In the genomic region with DNA sequence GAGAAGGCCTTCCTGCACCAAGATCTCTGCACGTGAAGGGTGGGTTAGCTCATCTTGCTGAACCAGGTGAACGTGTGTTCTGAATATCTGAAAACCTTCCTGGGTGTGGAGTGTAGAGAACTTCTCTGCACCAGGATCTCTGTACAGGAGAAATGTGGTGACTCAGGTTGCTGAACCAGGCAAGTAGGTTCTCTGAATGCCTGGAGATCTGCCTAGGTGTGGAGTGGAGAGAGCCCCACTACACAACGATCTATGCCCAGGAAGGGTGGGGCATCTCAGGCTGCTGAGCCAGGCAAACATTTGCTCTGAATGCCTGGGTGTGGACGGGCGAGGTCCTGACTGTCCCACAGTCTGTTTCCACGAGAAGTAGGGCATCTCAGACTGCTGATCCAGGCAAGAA, we compare ENCODE assay signal across 18 cellular contexts.
DNase-seq lines count a peak whose midpoint lies in the region; ATAC-seq and TF ChIP-seq lines count a peak whose summit lies in the region.
"Had no signal": no experiment of that assay in that cellular context is flagged by ENCODE, and none has a peak within 500 bp of the region (broad histone marks: within the 10 kb centered on the region; RNA-seq: fewer than 3 reads in every experiment).

No MANE protein-coding gene starts in this region.

- no peaks in the 10 kb centered on the region for H3K4me1 Mint-ChIP-seq in stimulated activated naive B cell treated with anti-CD40 and anti-IgM and Interleukin-4, amounts not matched to agents 10 μg/mL and 1 μg/mL and 100 μg/mL, for 72 hours
- H3K4me1 Mint-ChIP-seq: activated CD4-positive, alpha-beta T cell treated with anti-CD3 and anti-CD28 coated beads for 36 hours; activated CD8-positive, alpha-beta memory T cell treated with anti-CD3 and anti-CD28 coated beads, Interleukin-2, amount 10 ng/mL, durations not matched to agents 7 days and 5 days; activated naive CD8-positive, alpha-beta T cell treated with anti-CD3 and anti-CD28 coated beads, Interleukin-2, amount 10 ng/mL, durations not matched to agents 7 days and 5 days; brain; natural killer cell had no signal

- H3K4me3 ChIP-seq in OCI-LY3 (ENCODE audit: low read length) (no peak overlapping the region), SJCRH30 (no peak overlapping the region), foreskin fibroblast (ENCODE audit: low read depth in 1 of 2, low read length in 2 of 2) (no peak overlapping the region)
- H3K4me3 ChIP-seq: BLaER1 treated with 17β-estradiol and CSF1 and Interleukin-3, amounts not matched to agents 10 nM and 100 nM; colonic mucosa; stomach had no signal

- no peaks in the 10 kb centered on the region for H3K9me3 Mint-ChIP-seq in stimulated activated naive B cell treated with anti-CD40 and anti-IgM and Interleukin-4, amounts not matched to agents 10 μg/mL and 1 μg/mL and 100 μg/mL, for 72 hours
- H3K9me3 Mint-ChIP-seq: activated naive CD8-positive, alpha-beta T cell treated with anti-CD3 and anti-CD28 coated beads, Interleukin-2, amount 10 ng/mL, durations not matched to agents 7 days and 5 days; brain had no signal

- H3K27ac ChIP-seq in OCI-LY3 (ENCODE audit: low read length) = no peak overlapping the region
- no peak overlapping the region for H3K27ac ChIP-seq in SJCRH30
- H3K27ac ChIP-seq: BLaER1 treated with 17β-estradiol and CSF1 and Interleukin-3, amounts not matched to agents 10 nM and 100 nM; colonic mucosa; stomach had no signal

- H2AFZ ChIP-seq in OCI-LY3 (ENCODE audit: low read depth, low read length) = peak overlapping the region; percentile 74

- H3K79me2 ChIP-seq in OCI-LY3 (ENCODE audit: low read length) = no peaks in the 10 kb centered on the region

- H3K4me2 ChIP-seq in OCI-LY3 (ENCODE audit: low read length) = no peak overlapping the region
- H3K4me2 ChIP-seq: BLaER1 treated with 17β-estradiol and CSF1 and Interleukin-3, amounts not matched to agents 10 nM and 100 nM had no signal

- H3K27me3 Mint-ChIP-seq in stimulated activated naive B cell treated with anti-CD40 and anti-IgM and Interleukin-4, amounts not matched to agents 10 μg/mL and 1 μg/mL and 100 μg/mL, for 72 hours = no peaks in the 10 kb centered on the region
- H3K27me3 Mint-ChIP-seq: activated CD4-positive, alpha-beta T cell treated with anti-CD3 and anti-CD28 coated beads for 36 hours; activated CD8-positive, alpha-beta memory T cell treated with anti-CD3 and anti-CD28 coated beads, Interleukin-2, amount 10 ng/mL, durations not matched to agents 7 days and 5 days; activated naive CD8-positive, alpha-beta T cell treated with anti-CD3 and anti-CD28 coated beads, Interleukin-2, amount 10 ng/mL, durations not matched to agents 7 days and 5 days had no signal

- no peak overlapping the region for H3K27ac Mint-ChIP-seq in stimulated activated naive B cell treated with anti-CD40 and anti-IgM and Interleukin-4, amounts not matched to agents 10 μg/mL and 1 μg/mL and 100 μg/mL, for 72 hours
- H3K27ac Mint-ChIP-seq: activated CD4-positive, alpha-beta T cell treated with anti-CD3 and anti-CD28 coated beads for 36 hours; activated CD8-positive, alpha-beta memory T cell treated with anti-CD3 and anti-CD28 coated beads, Interleukin-2, amount 10 ng/mL, durations not matched to agents 7 days and 5 days; activated naive CD8-positive, alpha-beta T cell treated with anti-CD3 and anti-CD28 coated beads, Interleukin-2, amount 10 ng/mL, durations not matched to agents 7 days and 5 days; brain; natural killer cell had no signal

- TF ChIP-seq CTCF in OCI-LY3 (IDR thresholded peaks at IDR 0.05; ENCODE audit: low read depth, low read length) (no peak), foreskin fibroblast (IDR thresholded peaks at IDR 0.05; ENCODE audit: low read depth, low read length) (no peak)

- no peaks in the 10 kb centered on the region for H3K9me3 ChIP-seq in OCI-LY3 (ENCODE audit: insufficient read depth, low read length)
- no peaks in the 10 kb centered on the region for H3K9me3 ChIP-seq in SJCRH30 (replicated peaks)
- H3K9me3 ChIP-seq: BLaER1 treated with 17β-estradiol and CSF1 and Interleukin-3, amounts not matched to agents 10 nM and 100 nM; colonic mucosa; stomach had no signal

- peak; percentile 1 for DNase-seq in ELF-1 (ENCODE audit: low read depth, low spot score)
- DNase-seq in left lobe of liver (ENCODE audit: low spot score) = no peak
- DNase-seq in SJCRH30 = no peak
- no peak for DNase-seq in foreskin fibroblast
- DNase-seq in stimulated activated naive B cell treated with anti-CD40 and anti-IgM and Interleukin-4, amounts not matched to agents 10 μg/mL and 1 μg/mL and 100 μg/mL, for 72 hours = no peak
- no peak for DNase-seq in NCI-H2227 treated with DMSO at 0.1 percent for 48 hours (lab: John Stamatoyannopoulos, UW)
- DNase-seq: activated naive CD8-positive, alpha-beta T cell treated with anti-CD3 and anti-CD28 coated beads, Interleukin-2, amount 10 ng/mL, durations not matched to agents 7 days and 5 days; GF-D8; natural killer cell; stimulated activated CD4-positive, alpha-beta T cell treated with anti-CD3 and anti-CD28 coated beads, Interleukin-2, amount 100 ng/mL, for 48 hours had no signal

- H3K9ac ChIP-seq in OCI-LY3 (ENCODE audit: low read length) = no peak overlapping the region
- H3K9ac ChIP-seq: BLaER1 treated with 17β-estradiol and CSF1 and Interleukin-3, amounts not matched to agents 10 nM and 100 nM had no signal

- no peaks in the 10 kb centered on the region for H4K20me1 ChIP-seq in OCI-LY3 (ENCODE audit: insufficient read depth, low read length)
- H4K20me1 ChIP-seq: BLaER1 treated with 17β-estradiol and CSF1 and Interleukin-3, amounts not matched to agents 10 nM and 100 nM had no signal

- H3K4me1 ChIP-seq in OCI-LY3 (ENCODE audit: low read length) (peaks cover 3% of the 10 kb centered on the region; the same call in 1 of the 2 replicates), SJCRH30 (no peaks in the 10 kb centered on the region)
- H3K4me1 ChIP-seq: BLaER1 treated with 17β-estradiol and CSF1 and Interleukin-3, amounts not matched to agents 10 nM and 100 nM; colonic mucosa; stomach had no signal

- H3K27me3 ChIP-seq in OCI-LY3 (ENCODE audit: low read depth, low read length) = no peaks in the 10 kb centered on the region
- H3K27me3 ChIP-seq in SJCRH30 = no peaks in the 10 kb centered on the region
- H3K27me3 ChIP-seq: BLaER1 treated with 17β-estradiol and CSF1 and Interleukin-3, amounts not matched to agents 10 nM and 100 nM; colonic mucosa; stomach had no signal

- H3K36me3 ChIP-seq in OCI-LY3 (replicated peaks; ENCODE audit: low read depth, low read length) (no peaks in the 10 kb centered on the region), SJCRH30 (no peaks in the 10 kb centered on the region)
- H3K36me3 ChIP-seq: BLaER1 treated with 17β-estradiol and CSF1 and Interleukin-3, amounts not matched to agents 10 nM and 100 nM; colonic mucosa; stomach had no signal

- ATAC-seq in GM19463 (IDR thresholded peaks at IDR 0.05; ENCODE audit: unreplicated experiment) = peak; percentile 3
- peak; percentile 22 for ATAC-seq in left lobe of liver
- no peak for ATAC-seq in stimulated activated naive B cell treated with anti-CD40 and anti-IgM and Interleukin-4, amounts not matched to agents 10 μg/mL and 1 μg/mL and 100 μg/mL, for 72 hours (replicated peaks)

- no peaks in the 10 kb centered on the region for H3K36me3 Mint-ChIP-seq in stimulated activated naive B cell treated with anti-CD40 and anti-IgM and Interleukin-4, amounts not matched to agents 10 μg/mL and 1 μg/mL and 100 μg/mL, for 72 hours
- H3K36me3 Mint-ChIP-seq: activated CD8-positive, alpha-beta memory T cell treated with anti-CD3 and anti-CD28 coated beads, Interleukin-2, amount 10 ng/mL, durations not matched to agents 7 days and 5 days; activated naive CD8-positive, alpha-beta T cell treated with anti-CD3 and anti-CD28 coated beads, Interleukin-2, amount 10 ng/mL, durations not matched to agents 7 days and 5 days; brain; natural killer cell had no signal

- no peak overlapping the region for H3K4me3 Mint-ChIP-seq in stimulated activated naive B cell treated with anti-CD40 and anti-IgM and Interleukin-4, amounts not matched to agents 10 μg/mL and 1 μg/mL and 100 μg/mL, for 72 hours
- H3K4me3 Mint-ChIP-seq: activated CD4-positive, alpha-beta T cell treated with anti-CD3 and anti-CD28 coated beads for 36 hours; activated CD8-positive, alpha-beta memory T cell treated with anti-CD3 and anti-CD28 coated beads, Interleukin-2, amount 10 ng/mL, durations not matched to agents 7 days and 5 days; activated naive CD8-positive, alpha-beta T cell treated with anti-CD3 and anti-CD28 coated beads, Interleukin-2, amount 10 ng/mL, durations not matched to agents 7 days and 5 days; brain; natural killer cell had no signal

Comparison
In these comparisons a context has a peak if more than half of its experiments do, and no peak if none do; other contexts are left out.
1. ATAC-seq: peak in GM19463 (single experiment) and left lobe of liver (single experiment); none in stimulated activated naive B cell treated with anti-CD40 and anti-IgM and Interleukin-4, amounts not matched to agents 10 μg/mL and 1 μg/mL and 100 μg/mL, for 72 hours (0 of 2).